Comparison of ENCODE assay signal across 11 cellular contexts in genomic region chr17:64217249-64217652, GRCh38. TPM values are rescaled to one million over a fixed set of nuclear protein-coding genes. Genes with fewer than 3 reads are reported as not detected.
DNase-seq lines count a peak whose midpoint lies in the region; ATAC-seq, FAIRE-seq and TF ChIP-seq lines count a peak whose summit lies in the region.
"Had no signal": no experiment of that assay in that cellular context is flagged by ENCODE, and none has a peak within 500 bp of the region (broad histone marks: within the 10 kb centered on the region; RNA-seq: fewer than 3 reads in every experiment).

No MANE protein-coding gene starts in this region.

- H3K36me3 Mint-ChIP-seq in GM23338 (ENCODE audit: low read depth) = peaks cover 14% of the 10 kb centered on the region; the same call in 2 of the 3 replicates
- peaks cover 8% of the 10 kb centered on the region for H3K36me3 Mint-ChIP-seq in glutamatergic neuron (ENCODE audit: unreplicated experiment)

- H3K36me3 ChIP-seq in GM23338 (ENCODE audit: insufficient read depth) (0 out of 2 replicates have a peak, but pooled peaks cover 6% of the 10 kb centered on the region), adrenal gland (replicated peaks in 1 of 2) (peaks cover 0 to 13% of the 10 kb centered on the region in 2 donors), kidney (ENCODE audit: control insufficient read depth in 1 of 2, insufficient read depth in 2 of 2, low read length in 2 of 2) (peaks cover 0 to 3% of the 10 kb centered on the region in 2 donors), spleen (peaks cover 2 to 19% (median 17%) of the 10 kb centered on the region in 6 donors)

- 56 to 63% (median 58%) methylated on average over 5 to 6 of the region's 6 CpGs for WGBS in adrenal gland, 4 donors
- 73 to 84% (median 80%) methylated on average over 6 of the region's 6 CpGs for WGBS in spleen, 5 donors

- TF ChIP-seq POLR2A in adrenal gland (IDR thresholded peaks at IDR 0.05) (no peak), spleen (IDR thresholded peaks at IDR 0.05) (no peak), GM12892 (IDR thresholded peaks at IDR 0.05; ENCODE audit: low read depth, low read length) (no peak)

- TF ChIP-seq CTCF in GM23338 (conservative IDR thresholded peaks at IDR 0.05; ENCODE audit: low read depth in 2 of 2) (no peak), adrenal gland (IDR thresholded peaks at IDR 0.05) (no peak), kidney (IDR thresholded peaks at IDR 0.05; ENCODE audit: borderline replicate concordance, extremely low read depth, insufficient read depth) (no peak), spleen (IDR thresholded peaks at IDR 0.05 in 8 of 11, conservative IDR thresholded peaks at IDR 0.05 in 3 of 11) (no peak), glutamatergic neuron (IDR thresholded peaks at IDR 0.05; ENCODE audit: partially characterized antibody, unreplicated experiment) (no peak)

- H3K27me3 ChIP-seq in GM23338 (ENCODE audit: insufficient read depth) (no peaks in the 10 kb centered on the region), adrenal gland (no peaks in the 10 kb centered on the region), spleen (replicated peaks in 1 of 7) (no peaks in the 10 kb centered on the region)

- H2AFZ ChIP-seq in GM23338 = no peak overlapping the region

- H3K9me2 ChIP-seq in GM23338 (ENCODE audit: insufficient read depth) = no peaks in the 10 kb centered on the region; the same call in 1 of the 2 replicates

- H3K27ac ChIP-seq in GM23338 (ENCODE audit: low read depth) = peak overlapping the region; percentile 71
- peak overlapping the region in 3 of 5 donors; percentile 4 to 70 (median 69) for H3K27ac ChIP-seq in adrenal gland
- peak overlapping the region; percentile 2 to 61 for H3K27ac ChIP-seq in kidney (ENCODE audit: low read depth in 2 of 2, low read length in 2 of 2)
- peak overlapping the region in 7 of 8 donors; percentile 10 to 75 (median 49) for H3K27ac ChIP-seq in spleen

- H3K4me1 ChIP-seq in GM23338 (ENCODE audit: insufficient read depth) (peaks cover 17% of the 10 kb centered on the region), adrenal gland (replicated peaks in 1 of 2) (peaks cover 17 to 27% of the 10 kb centered on the region in 2 donors), kidney (ENCODE audit: control insufficient read depth in 1 of 2, insufficient read depth in 1 of 2, low read depth in 1 of 2, low read length in 2 of 2) (peaks cover 27 to 32% of the 10 kb centered on the region in 2 donors), spleen (peaks cover 12 to 41% (median 29%) of the 10 kb centered on the region in 6 donors)

- peaks cover 42% of the 10 kb centered on the region for H3K79me2 ChIP-seq in GM23338 (replicated peaks; ENCODE audit: insufficient read depth)

- H3K27me3 Mint-ChIP-seq in GM23338 (ENCODE audit: insufficient read depth, low read depth, poor library complexity) (peaks cover 2% of the 10 kb centered on the region), glutamatergic neuron (ENCODE audit: unreplicated experiment) (peaks cover 2% of the 10 kb centered on the region)
- H3K27me3 Mint-ChIP-seq: activated CD4-positive, alpha-beta memory T cell treated with anti-CD3 and anti-CD28 coated beads for 36 hours had no signal

- DNase-seq in GM23338 (ENCODE audit: low spot score) (no peak), adrenal gland (peak in 3 of 7 donors; percentile 24 to 29 (median 25)), kidney (no peak), spleen (no peak), glutamatergic neuron (no peak), GM12892 (ENCODE audit: insufficient read length) (no peak), NCI-H1436 (lab: John Stamatoyannopoulos, UW) (no peak), dedifferentiated amniotic fluid mesenchymal stem cell (ENCODE audit: extremely low spot score) (no peak)
- DNase-seq: DND-41 had no signal

- H3K4me3 ChIP-seq in GM23338 = no peak overlapping the region
- H3K4me3 ChIP-seq in adrenal gland = no peak overlapping the region
- H3K4me3 ChIP-seq in kidney (ENCODE audit: low read length in 2 of 2) = no peak overlapping the region
- H3K4me3 ChIP-seq in spleen = no peak overlapping the region
- H3K4me3 ChIP-seq: mucosa of descending colon had no signal

- H3K9me3 ChIP-seq in adrenal gland (replicated peaks in 1 of 3) (no peaks in the 10 kb centered on the region), kidney (ENCODE audit: control insufficient read depth in 1 of 2, low read length in 2 of 2) (no peaks in the 10 kb centered on the region), spleen (no peaks in the 10 kb centered on the region)
- H3K9me3 ChIP-seq: mucosa of descending colon had no signal

- intact Hi-C loops in adrenal gland (cut with DNase I) = no loop called here
- intact Hi-C loops in kidney (cut with DNase I) = no loop called here
- intact Hi-C loops in spleen (cut with DNase I; ENCODE audit: low total_unique reads) = no loop called here

- no peaks in the 10 kb centered on the region for H3F3A ChIP-seq in GM23338 (replicated peaks; ENCODE audit: low read depth)

- H4K20me1 ChIP-seq in GM23338 (replicated peaks; ENCODE audit: insufficient read depth) = no peaks in the 10 kb centered on the region; the same call in 1 of the 2 replicates

- FAIRE-seq in kidney (lab: Jason Lieb, UNC) (no peak), GM12892 (lab: Jason Lieb, UNC) (no peak)

- H3K9me3 Mint-ChIP-seq in GM23338 (no peaks in the 10 kb centered on the region; the same call in 2 of the 3 replicates), glutamatergic neuron (ENCODE audit: unreplicated experiment) (peaks cover 4% of the 10 kb centered on the region)
- H3K9me3 Mint-ChIP-seq: activated CD4-positive, alpha-beta memory T cell treated with anti-CD3 and anti-CD28 coated beads for 36 hours had no signal

- ATAC-seq in GM23338 = peak; percentile 20; the same call in 2 of the 3 replicates

- H3K4me3 Mint-ChIP-seq in GM23338 (no peak overlapping the region), glutamatergic neuron (ENCODE audit: unreplicated experiment) (no peak overlapping the region)
- H3K4me3 Mint-ChIP-seq: activated CD4-positive, alpha-beta memory T cell treated with anti-CD3 and anti-CD28 coated beads for 36 hours had no signal

- H3K4me1 Mint-ChIP-seq in GM23338 = peaks cover 17% of the 10 kb centered on the region
- H3K4me1 Mint-ChIP-seq in glutamatergic neuron (ENCODE audit: low read depth, unreplicated experiment) = peaks cover 8% of the 10 kb centered on the region

- H3K9ac ChIP-seq in kidney (ENCODE audit: low read length in 2 of 2) = no peak overlapping the region

- H3K27ac Mint-ChIP-seq in GM23338 (no peak overlapping the region), glutamatergic neuron (ENCODE audit: unreplicated experiment) (no peak overlapping the region)
- H3K27ac Mint-ChIP-seq: activated CD4-positive, alpha-beta memory T cell treated with anti-CD3 and anti-CD28 coated beads for 36 hours had no signal

- no peak overlapping the region for H3K4me2 ChIP-seq in GM23338

TF ChIP-seq in GM23338, 12 proteins besides CTCF, POLR2A, EP300 and RAD21 (continues in another document):
- TF ChIP-seq JUNB (IDR thresholded peaks at IDR 0.05; ENCODE audit: unreplicated experiment) (no peak), ETS1 (IDR thresholded peaks at IDR 0.05) (no peak), STAT1 (IDR thresholded peaks at IDR 0.05; ENCODE audit: unreplicated experiment) (no peak)

RNA-seq across cellular contexts. Expression of gene TEX2, which starts 45.8 kb away (rescaled TPM):
- total RNA-seq in GM23338 (2014; rRNA removed; shearing (Covaris generic)) = 13.4 and 17.7 TPM in 2 replicates
- polyA plus RNA-seq in GM23338 (2016; fragmentation: Nextera tagmentation; extraction: Ambion mirVana) (5.6 and 7.5 TPM in 2 replicates), adrenal gland (10 to 100 TPM; 12.0 to 80.6 (median 18.5) TPM), kidney (ENCODE audit: insufficient read depth, low read depth, low replicate concordance) (14.0 TPM), spleen (1 to 10 TPM; 3.0 to 6.7 (median 3.9) TPM)
- total RNA-seq in adrenal gland (10 to 100 TPM; 56.5 to 91.5 (median 65.9) TPM), kidney (39.1 TPM), spleen (10 to 100 TPM; 22.3 to 44.5 (median 33.4) TPM), glutamatergic neuron (ENCODE audit: unreplicated experiment) (11.7 TPM)
- polyA plus RNA-seq in GM12892 (2012; ENCODE audit: missing spikeins) = 6.3 TPM
